In the genomic region with DNA sequence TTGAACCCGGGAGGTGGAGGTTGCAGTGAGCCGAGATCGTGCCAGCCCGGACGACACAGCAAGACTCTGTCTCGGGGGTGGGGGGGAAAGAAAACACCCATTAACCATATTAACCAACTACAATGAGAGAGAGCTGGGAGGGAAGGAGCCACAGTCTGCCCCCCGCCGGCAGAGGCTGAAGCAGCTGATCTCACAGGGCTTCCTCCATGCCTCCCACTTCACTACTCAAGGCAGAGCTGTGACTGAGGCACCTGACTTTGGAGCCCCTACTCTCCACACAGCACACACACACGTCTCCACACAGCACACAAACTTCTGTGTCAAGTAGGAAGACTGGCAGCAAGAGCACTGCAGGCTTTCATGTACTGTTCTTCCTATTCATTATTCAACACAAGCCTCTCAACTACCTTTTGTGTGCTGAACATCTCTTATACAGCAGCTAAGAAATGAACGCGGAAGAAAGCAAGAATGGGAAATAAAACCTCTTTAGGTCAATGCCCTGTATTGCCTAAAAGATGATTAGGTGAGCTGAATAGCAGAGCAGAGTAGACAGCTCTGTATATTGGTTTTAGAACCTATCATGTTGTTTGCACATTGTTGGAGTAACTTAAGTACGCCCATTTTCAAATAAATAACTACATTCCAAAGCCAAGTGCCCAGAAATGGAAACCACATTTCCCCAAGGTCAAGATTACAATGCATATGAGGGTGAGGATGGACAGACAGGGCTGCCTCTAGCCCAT, we compare ENCODE assay signal across 1 cellular context.
TF ChIP-seq lines count a peak whose summit lies in the region.

No MANE protein-coding gene starts in this region.

TF ChIP-seq in GM12878, 131 proteins besides CTCF, POLR2A, EP300 and RAD21:
- TF ChIP-seq MTA3 (IDR thresholded peaks at IDR 0.05; ENCODE audit: borderline replicate concordance, low read length) (no peak), E2F8 (IDR thresholded peaks at IDR 0.05; ENCODE audit: low read depth, partially characterized antibody) (no peak), BHLHE40 (IDR thresholded peaks at IDR 0.05; ENCODE audit: borderline replicate concordance in 1 of 2, low read depth in 2 of 2, low read length in 1 of 2) (no peak), USF2 (IDR thresholded peaks at IDR 0.05; ENCODE audit: borderline replicate concordance, low read depth, low read length) (no peak), NFIC (IDR thresholded peaks at IDR 0.05; ENCODE audit: low read depth, low read length) (no peak), RFX5 (IDR thresholded peaks at IDR 0.05; ENCODE audit: low read depth, low read length) (no peak), SMC3 (IDR thresholded peaks at IDR 0.05; ENCODE audit: borderline replicate concordance, low read length) (no peak), NFXL1 (IDR thresholded peaks at IDR 0.05; ENCODE audit: borderline replicate concordance) (no peak), REST (IDR thresholded peaks at IDR 0.05; ENCODE audit: low read depth, low read length) (no peak), TCF7 (IDR thresholded peaks at IDR 0.05; ENCODE audit: borderline replicate concordance) (no peak), HDAC2 (IDR thresholded peaks at IDR 0.05) (no peak), HCFC1 (IDR thresholded peaks at IDR 0.05; ENCODE audit: low read length) (no peak), CBX5 (IDR thresholded peaks at IDR 0.05; ENCODE audit: low read depth) (no peak), SREBF2 (IDR thresholded peaks at IDR 0.05; ENCODE audit: low read length) (no peak), MYB (IDR thresholded peaks at IDR 0.05; ENCODE audit: borderline replicate concordance, low read depth, low read length) (no peak), RBBP5 (conservative IDR thresholded peaks at IDR 0.05) (no peak), GATAD2B (conservative IDR thresholded peaks at IDR 0.05; ENCODE audit: low read depth) (no peak), ZNF592 (IDR thresholded peaks at IDR 0.05) (no peak), SREBF1 (IDR thresholded peaks at IDR 0.05; ENCODE audit: low read length) (no peak), CBX3 (IDR thresholded peaks at IDR 0.05; ENCODE audit: borderline replicate concordance, low read depth) (no peak)
